8 cellular contexts compared by ENCODE assay signal in the genomic region with DNA sequence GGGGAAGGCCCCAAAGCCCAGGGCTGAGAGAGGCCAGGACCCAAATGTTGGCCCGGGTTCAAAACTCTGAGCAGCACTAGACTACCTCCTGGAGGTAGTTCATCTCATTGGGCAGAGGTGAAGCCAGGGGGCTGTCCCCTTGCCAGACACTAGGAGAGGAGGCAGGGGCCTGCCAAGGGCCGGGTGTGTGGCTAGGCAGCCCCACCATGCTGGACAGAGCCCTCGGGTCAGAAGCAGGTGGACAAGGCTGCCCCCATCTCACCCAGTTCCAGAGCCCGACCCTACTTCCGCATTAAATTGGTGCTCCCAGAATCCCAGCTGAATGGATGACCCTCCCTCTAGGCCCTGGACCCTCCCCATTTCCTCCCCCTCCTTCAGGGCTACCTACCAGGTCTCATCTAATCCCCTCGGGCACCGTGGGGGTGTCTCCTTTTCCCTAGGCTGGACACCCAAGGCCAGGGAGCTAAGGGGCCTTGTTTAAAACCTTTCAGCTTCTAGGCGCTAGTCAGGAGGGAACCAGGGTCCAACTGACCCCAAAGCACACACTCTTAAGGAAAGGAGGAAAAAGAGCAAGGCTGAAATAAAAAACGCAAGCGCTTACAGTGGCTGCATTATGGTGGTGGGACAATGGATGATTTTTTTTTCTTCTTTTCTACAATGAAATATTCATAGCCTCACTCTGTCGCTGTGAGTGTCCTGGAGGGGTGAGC.
A peak's percentile ranks its signal among the peaks of the same experiment; 100 is the strongest.
DNase-seq lines count a peak whose midpoint lies in the region; ATAC-seq lines count a peak whose summit lies in the region.

No MANE protein-coding gene starts in this region.

- H3K4me3 Mint-ChIP-seq in stimulated activated naive CD8-positive, alpha-beta T cell treated with anti-CD3 and anti-CD28 coated beads, Interleukin-15, Interleukin-2, amounts not matched to agents 100 ng/mL and 50 ng/mL, for 24 hours = peak overlapping the region; percentile 62
- peak overlapping the region; percentile 32 for H3K4me3 Mint-ChIP-seq in activated naive CD8-positive, alpha-beta T cell treated with anti-CD3 and anti-CD28 coated beads, Interleukin-2, amount 50 U/mL, for 24 hours
- peak overlapping the region; percentile 66 to 87 (median 82) for H3K4me3 Mint-ChIP-seq in naive thymus-derived CD4-positive, alpha-beta T cell

- no peaks in the 10 kb centered on the region for H3K36me3 ChIP-seq in naive thymus-derived CD4-positive, alpha-beta T cell (ENCODE audit: control insufficient read depth in 2 of 3, insufficient read depth in 3 of 3, low read length in 3 of 3)

- peak overlapping the region; percentile 33 for H3K4me3 ChIP-seq in naive thymus-derived CD4-positive, alpha-beta T cell (ENCODE audit: low read length)

- DNase-seq in stimulated activated naive CD8-positive, alpha-beta T cell treated with anti-CD3 and anti-CD28 coated beads, Interleukin-15, Interleukin-2, amounts not matched to agents 100 U/mL and 50 U/mL, for 24 hours = no peak
- no peak for DNase-seq in activated naive CD8-positive, alpha-beta T cell treated with anti-CD3 and anti-CD28 coated beads, Interleukin-2, amount 50 U/mL, for 24 hours
- DNase-seq in naive thymus-derived CD4-positive, alpha-beta T cell = no peak
- no peak for DNase-seq in NCI-H2029 treated with DMSO at 0.1 percent for 48 hours (lab: John Stamatoyannopoulos, UW)

- H3K36me3 Mint-ChIP-seq in stimulated activated naive CD8-positive, alpha-beta T cell treated with anti-CD3 and anti-CD28 coated beads, Interleukin-15, Interleukin-2, amounts not matched to agents 100 ng/mL and 50 ng/mL, for 24 hours (ENCODE audit: low read depth) = no peaks in the 10 kb centered on the region
- H3K36me3 Mint-ChIP-seq in activated naive CD8-positive, alpha-beta T cell treated with anti-CD3 and anti-CD28 coated beads, Interleukin-2, amount 50 U/mL, for 24 hours (ENCODE audit: low read depth) = no peaks in the 10 kb centered on the region
- no peaks in the 10 kb centered on the region for H3K36me3 Mint-ChIP-seq in naive thymus-derived CD4-positive, alpha-beta T cell

- CTCF ChIA-PET in naive thymus-derived CD4-positive, alpha-beta T cell (lab: Charles Lee) = interaction anchor here (0.7 to 0.8 kb wide), 2 partner anchors 102 to 247 kb away, joined by 3 read pairs; no protein-coding TSS in a partner anchor

- H3K4me1 ChIP-seq in naive thymus-derived CD4-positive, alpha-beta T cell (ENCODE audit: control insufficient read depth in 2 of 2, insufficient read depth in 2 of 2, low read length in 2 of 2) = peaks cover 5 to 9% of the 10 kb centered on the region in 2 donors

- no peaks in the 10 kb centered on the region for H3K9me3 ChIP-seq in naive thymus-derived CD4-positive, alpha-beta T cell (ENCODE audit: control insufficient read depth in 2 of 3, low read length in 3 of 3)

- peaks cover 5% of the 10 kb centered on the region for H3K27me3 Mint-ChIP-seq in stimulated activated naive CD8-positive, alpha-beta T cell treated with anti-CD3 and anti-CD28 coated beads, Interleukin-15, Interleukin-2, amounts not matched to agents 100 ng/mL and 50 ng/mL, for 24 hours
- peaks cover 5% of the 10 kb centered on the region for H3K27me3 Mint-ChIP-seq in activated naive CD8-positive, alpha-beta T cell treated with anti-CD3 and anti-CD28 coated beads, Interleukin-2, amount 50 U/mL, for 24 hours
- H3K27me3 Mint-ChIP-seq in naive thymus-derived CD4-positive, alpha-beta T cell = peaks cover 0 to 27% (median 0%) of the 10 kb centered on the region in 5 donors

- POLR2A ChIA-PET in naive thymus-derived CD4-positive, alpha-beta T cell (lab: Charles Lee) = interaction anchor here (0.6 to 1.5 kb wide), 3 partner anchors 15 to 44 kb away, joined by 3 to 4 read pairs (median 4); no protein-coding TSS in a partner anchor

- H3K4me1 Mint-ChIP-seq in stimulated activated naive CD8-positive, alpha-beta T cell treated with anti-CD3 and anti-CD28 coated beads, Interleukin-15, Interleukin-2, amounts not matched to agents 100 ng/mL and 50 ng/mL, for 24 hours (ENCODE audit: low read depth) = peaks cover 3% of the 10 kb centered on the region
- peaks cover 7% of the 10 kb centered on the region for H3K4me1 Mint-ChIP-seq in activated naive CD8-positive, alpha-beta T cell treated with anti-CD3 and anti-CD28 coated beads, Interleukin-2, amount 50 U/mL, for 24 hours
- H3K4me1 Mint-ChIP-seq in naive thymus-derived CD4-positive, alpha-beta T cell = peaks cover 2 to 20% (median 18%) of the 10 kb centered on the region in 7 donors

- intact Hi-C loops in naive thymus-derived CD4-positive, alpha-beta T cell (cut with micrococcal nuclease) = no loop called here

- ATAC-seq in stimulated activated naive CD8-positive, alpha-beta T cell treated with anti-CD3 and anti-CD28 coated beads, Interleukin-15, Interleukin-2, amounts not matched to agents 100 U/mL and 50 U/mL, for 24 hours = no peak
- ATAC-seq in activated naive CD8-positive, alpha-beta T cell treated with anti-CD3 and anti-CD28 coated beads, Interleukin-2, amount 50 U/mL, for 24 hours = no peak
- ATAC-seq in naive thymus-derived CD4-positive, alpha-beta T cell = no peak
- ATAC-seq in HG03432 (IDR thresholded peaks at IDR 0.05; ENCODE audit: unreplicated experiment) (no peak), GM18909 (IDR thresholded peaks at IDR 0.05; ENCODE audit: poor library complexity, unreplicated experiment) (no peak), GM21825 (IDR thresholded peaks at IDR 0.05; ENCODE audit: unreplicated experiment) (no peak)

- H3K9me3 Mint-ChIP-seq in stimulated activated naive CD8-positive, alpha-beta T cell treated with anti-CD3 and anti-CD28 coated beads, Interleukin-15, Interleukin-2, amounts not matched to agents 100 ng/mL and 50 ng/mL, for 24 hours = no peaks in the 10 kb centered on the region
- no peaks in the 10 kb centered on the region for H3K9me3 Mint-ChIP-seq in activated naive CD8-positive, alpha-beta T cell treated with anti-CD3 and anti-CD28 coated beads, Interleukin-2, amount 50 U/mL, for 24 hours
- H3K9me3 Mint-ChIP-seq in naive thymus-derived CD4-positive, alpha-beta T cell = no peaks in the 10 kb centered on the region

- no peak overlapping the region for H3K27ac ChIP-seq in naive thymus-derived CD4-positive, alpha-beta T cell (ENCODE audit: low read depth, low read length)

- no peak overlapping the region for H3K27ac Mint-ChIP-seq in stimulated activated naive CD8-positive, alpha-beta T cell treated with anti-CD3 and anti-CD28 coated beads, Interleukin-15, Interleukin-2, amounts not matched to agents 100 ng/mL and 50 ng/mL, for 24 hours
- H3K27ac Mint-ChIP-seq in activated naive CD8-positive, alpha-beta T cell treated with anti-CD3 and anti-CD28 coated beads, Interleukin-2, amount 50 U/mL, for 24 hours = no peak overlapping the region
- peak overlapping the region in 7 of 9 donors; percentile 9 to 87 (median 62) for H3K27ac Mint-ChIP-seq in naive thymus-derived CD4-positive, alpha-beta T cell

- H3K27me3 ChIP-seq in naive thymus-derived CD4-positive, alpha-beta T cell (ENCODE audit: control insufficient read depth in 2 of 2, insufficient read depth in 2 of 2, low read length in 2 of 2) = no peaks in the 10 kb centered on the region

Comparison
In these comparisons a context has a peak if more than half of its experiments do, and no peak if none do; other contexts are left out.
1. H3K27ac Mint-ChIP-seq: peak in naive thymus-derived CD4-positive, alpha-beta T cell (7 of 9); none in stimulated activated naive CD8-positive, alpha-beta T cell treated with anti-CD3 and anti-CD28 coated beads, Interleukin-15, Interleukin-2, amounts not matched to agents 100 ng/mL and 50 ng/mL, for 24 hours (single experiment) and activated naive CD8-positive, alpha-beta T cell treated with anti-CD3 and anti-CD28 coated beads, Interleukin-2, amount 50 U/mL, for 24 hours (single experiment).
2. Peak in every context shown above with its lines, with median percentiles within 50 percentile points of each other: H3K4me3 Mint-ChIP-seq.